ENCODE assay signal across 11 cellular contexts in the genomic region with DNA sequence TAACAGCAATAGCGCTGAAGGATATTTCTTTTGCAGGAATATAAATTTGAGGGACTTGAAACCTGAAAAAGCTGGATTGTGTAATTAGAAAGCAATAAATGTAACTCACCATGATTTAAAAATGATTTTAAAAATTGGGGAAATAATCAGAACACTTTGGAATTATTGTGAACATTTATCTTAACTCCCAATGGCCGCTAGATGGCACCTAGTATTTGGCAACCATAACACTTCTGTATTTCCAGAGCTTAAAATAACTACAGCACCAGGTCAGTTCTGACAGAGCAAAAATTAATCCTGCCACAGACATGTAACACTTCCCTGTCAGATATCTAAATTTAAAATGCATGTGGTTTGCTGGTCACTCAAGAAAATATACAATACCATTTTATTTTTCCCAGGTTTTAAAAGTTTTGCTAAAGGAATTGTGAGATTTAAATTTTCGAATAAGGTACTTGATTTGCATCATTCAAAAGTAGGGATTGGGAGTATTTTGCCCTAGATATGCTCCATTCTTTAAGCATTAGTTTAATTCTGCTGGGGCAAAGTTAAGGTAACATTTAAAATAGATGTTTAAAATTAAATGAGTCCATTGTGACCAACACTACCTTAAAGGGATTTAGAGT.
A peak's percentile ranks its signal among the peaks of the same experiment; 100 is the strongest.
DNase-seq lines count a peak whose midpoint lies in the region; ATAC-seq, FAIRE-seq and TF ChIP-seq lines count a peak whose summit lies in the region.
"Had no signal": no experiment of that assay in that cellular context is flagged by ENCODE, and none has a peak within 500 bp of the region (broad histone marks: within the 10 kb centered on the region; RNA-seq: fewer than 3 reads in every experiment).

No MANE protein-coding gene starts in this region.

- H3K4me3 Mint-ChIP-seq in HFFc6: no peak overlapping the region
- H3K4me3 Mint-ChIP-seq: CD4-positive, CD25-positive, alpha-beta regulatory T cell; central memory CD8-positive, alpha-beta T cell; stimulated activated naive CD8-positive, alpha-beta T cell treated with anti-CD3 and anti-CD28 coated beads, Interleukin-15, Interleukin-2, amounts not matched to agents 100 ng/mL and 50 ng/mL, for 24 hours had no signal

- no peaks in the 10 kb centered on the region for H3K4me1 ChIP-seq in small intestine (ENCODE audit: control insufficient read depth in 2 of 2, insufficient read depth in 1 of 2, low read depth in 1 of 2, low read length in 1 of 2)

- no peak overlapping the region for H3K4me3 ChIP-seq in small intestine (ENCODE audit: low read depth in 1 of 2, low read length in 2 of 2)

- H3K27me3 Mint-ChIP-seq in HFFc6 (ENCODE audit: insufficient read depth): no peaks in the 10 kb centered on the region; the same call in 1 of the 2 replicates
- H3K27me3 Mint-ChIP-seq: CD4-positive, CD25-positive, alpha-beta regulatory T cell; central memory CD8-positive, alpha-beta T cell; stimulated activated naive CD8-positive, alpha-beta T cell treated with anti-CD3 and anti-CD28 coated beads, Interleukin-15, Interleukin-2, amounts not matched to agents 100 ng/mL and 50 ng/mL, for 24 hours had no signal

- no peaks in the 10 kb centered on the region for H3K27me3 ChIP-seq in small intestine (ENCODE audit: control insufficient read depth in 2 of 2, insufficient read depth in 2 of 2, low read length in 2 of 2)

- H3K27ac Mint-ChIP-seq in HFFc6: no peak overlapping the region
- H3K27ac Mint-ChIP-seq: CD4-positive, CD25-positive, alpha-beta regulatory T cell; stimulated activated naive CD8-positive, alpha-beta T cell treated with anti-CD3 and anti-CD28 coated beads, Interleukin-15, Interleukin-2, amounts not matched to agents 100 ng/mL and 50 ng/mL, for 24 hours had no signal

- FAIRE-seq in frontal cortex (lab: Jason Lieb, UNC): peak; percentile 21
- FAIRE-seq in small intestine (lab: Jason Lieb, UNC): peak; percentile 10

- no peak overlapping the region for H3K27ac ChIP-seq in small intestine (ENCODE audit: low read depth in 1 of 2, low read length in 1 of 2)

- H3K36me3 ChIP-seq in small intestine (ENCODE audit: control insufficient read depth in 2 of 2, insufficient read depth in 2 of 2, low read length in 2 of 2): no peaks in the 10 kb centered on the region

- peak; percentile 79 for TF ChIP-seq CTCF in HFFc6 (IDR thresholded peaks at IDR 0.05)

- DNase-seq in NCI-H2196 (lab: John Stamatoyannopoulos, UW; ENCODE audit: unreplicated experiment): peak; percentile 36
- no peak for DNase-seq in NCI-H2196 treated with DMSO at 0.1 percent for 48 hours (lab: John Stamatoyannopoulos, UW; ENCODE audit: unreplicated experiment)
- peak; percentile 5 for DNase-seq in HFFc6
- peak; percentile 68 for DNase-seq in MV-4-11 (lab: John Stamatoyannopoulos, UW)
- peak in 1 of 2 donors; percentile 17 for DNase-seq in frontal cortex (ENCODE audit: low spot score in 2 of 2)
- DNase-seq in small intestine: peak; percentile 58
- no peak for DNase-seq in stimulated activated naive CD4-positive, alpha-beta T cell treated with Interleukin-2 at 50 U/mL for 16 hours (lab: John Stamatoyannopoulos, UW)

- H3K9me3 Mint-ChIP-seq in HFFc6: peaks cover 6% of the 10 kb centered on the region

- no peaks in the 10 kb centered on the region for H3K36me3 Mint-ChIP-seq in HFFc6 (ENCODE audit: low read depth)
- H3K36me3 Mint-ChIP-seq: CD4-positive, CD25-positive, alpha-beta regulatory T cell had no signal

- no peaks in the 10 kb centered on the region for H3K4me1 Mint-ChIP-seq in HFFc6 (ENCODE audit: low read depth)
- H3K4me1 Mint-ChIP-seq: CD4-positive, CD25-positive, alpha-beta regulatory T cell; central memory CD8-positive, alpha-beta T cell had no signal

- 33 to 40% (median 34%) methylated on average over 3 of the region's 3 CpGs for WGBS in small intestine, 3 donors

- peak; percentile 80 for ATAC-seq in SK-N-SH treated with all-trans-retinoic acid at 6 μM for 48 hours

- no peaks in the 10 kb centered on the region for H3K9me3 ChIP-seq in small intestine (ENCODE audit: control insufficient read depth, low read depth)

TF ChIP-seq in SK-N-SH treated with all-trans-retinoic acid at 6 μM for 48 hours, 23 proteins besides CTCF, POLR2A, EP300 and RAD21 (continues in another document):
- TF ChIP-seq ZC3H10 (CRISPR knock-in tag; IDR thresholded peaks at IDR 0.05): no peak
- TF ChIP-seq ESRRG (CRISPR knock-in tag; IDR thresholded peaks at IDR 0.05): no peak
- TF ChIP-seq TSHZ2 (CRISPR knock-in tag; IDR thresholded peaks at IDR 0.05): no peak
- no peak for TF ChIP-seq ZNF70 (CRISPR knock-in tag; IDR thresholded peaks at IDR 0.05)
- no peak for TF ChIP-seq ZFP30 (CRISPR knock-in tag; IDR thresholded peaks at IDR 0.05)
- TF ChIP-seq, protein P1, sequence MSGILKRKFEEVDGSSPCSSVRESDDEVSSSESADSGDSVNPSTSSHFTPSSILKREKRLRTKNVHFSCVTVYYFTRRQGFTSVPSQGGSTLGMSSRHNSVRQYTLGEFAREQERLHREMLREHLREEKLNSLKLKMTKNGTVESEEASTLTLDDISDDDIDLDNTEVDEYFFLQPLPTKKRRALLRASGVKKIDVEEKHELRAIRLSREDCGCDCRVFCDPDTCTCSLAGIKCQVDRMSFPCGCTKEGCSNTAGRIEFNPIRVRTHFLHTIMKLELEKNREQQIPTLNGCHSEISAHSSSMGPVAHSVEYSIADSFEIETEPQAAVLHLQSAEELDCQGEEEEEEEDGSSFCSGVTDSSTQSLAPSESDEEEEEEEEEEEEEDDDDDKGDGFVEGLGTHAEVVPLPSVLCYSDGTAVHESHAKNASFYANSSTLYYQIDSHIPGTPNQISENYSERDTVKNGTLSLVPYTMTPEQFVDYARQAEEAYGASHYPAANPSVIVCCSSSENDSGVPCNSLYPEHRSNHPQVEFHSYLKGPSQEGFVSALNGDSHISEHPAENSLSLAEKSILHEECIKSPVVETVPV (CRISPR knock-in tag; IDR thresholded peaks at IDR 0.05): no peak
- TF ChIP-seq GLIS3 (CRISPR knock-in tag; IDR thresholded peaks at IDR 0.05): no peak
- TF ChIP-seq SNAI2 (CRISPR knock-in tag; IDR thresholded peaks at IDR 0.05): no peak
- no peak for TF ChIP-seq PATZ1 (CRISPR knock-in tag; IDR thresholded peaks at IDR 0.05; ENCODE audit: borderline replicate concordance)
- no peak for TF ChIP-seq PPARA (CRISPR knock-in tag; IDR thresholded peaks at IDR 0.05; ENCODE audit: borderline replicate concordance)
- TF ChIP-seq ISL1 (CRISPR knock-in tag; IDR thresholded peaks at IDR 0.05): no peak
- TF ChIP-seq ZNF8 (CRISPR knock-in tag; IDR thresholded peaks at IDR 0.05): no peak
- TF ChIP-seq ZFP3 (CRISPR knock-in tag; IDR thresholded peaks at IDR 0.05): no peak
- TF ChIP-seq BACH2 (CRISPR knock-in tag; IDR thresholded peaks at IDR 0.05; ENCODE audit: borderline replicate concordance): no peak
- TF ChIP-seq TCF4 (CRISPR knock-in tag; IDR thresholded peaks at IDR 0.05; ENCODE audit: borderline replicate concordance): no peak
- TF ChIP-seq RARB (CRISPR knock-in tag; IDR thresholded peaks at IDR 0.05): no peak
- TF ChIP-seq ZNF565 (CRISPR knock-in tag; conservative IDR thresholded peaks at IDR 0.05; ENCODE audit: low read depth): no peak

Comparison
In these comparisons a context has a peak if more than half of its experiments do, and no peak if none do; other contexts are left out.
1. DNase-seq: peak in NCI-H2196 (single experiment), HFFc6 (single experiment), MV-4-11 (single experiment) and small intestine (single experiment); none in NCI-H2196 treated with DMSO at 0.1 percent for 48 hours (single experiment) and stimulated activated naive CD4-positive, alpha-beta T cell treated with Interleukin-2 at 50 U/mL for 16 hours (single experiment).